28 cellular contexts compared by ENCODE assay signal in genomic region chr9:130351343-130351742, GRCh38.
"Had no signal": no experiment of that assay in that cellular context is flagged by ENCODE, and none has a peak within 500 bp of the region (broad histone marks: within the 10 kb centered on the region; RNA-seq: fewer than 3 reads in every experiment).

No MANE protein-coding gene starts in this region.

- H3K4me3 Mint-ChIP-seq: activated CD4-positive, alpha-beta T cell treated with anti-CD3 and anti-CD28 coated beads, Interleukin-2, amount 10 ng/mL, durations not matched to agents 24 days and 14 days; activated naive CD4-positive, alpha-beta T cell treated with anti-CD3 and anti-CD28 coated beads for 36 hours; activated naive CD8-positive, alpha-beta T cell; activated T-cell treated with anti-CD3 and anti-CD28 coated beads, Interleukin-2, amount 50 U/mL, for 4 hours; brain; T-helper 17 cell; WTC11 had no signal

- H3K27ac ChIP-seq: cardiac muscle cell had no signal

- H3K27me3 Mint-ChIP-seq: activated CD4-positive, alpha-beta T cell treated with anti-CD3 and anti-CD28 coated beads, Interleukin-2, amount 10 ng/mL, durations not matched to agents 24 days and 14 days; activated naive CD8-positive, alpha-beta T cell; T-helper 17 cell had no signal

- H3K27ac Mint-ChIP-seq: activated CD4-positive, alpha-beta T cell treated with anti-CD3 and anti-CD28 coated beads, Interleukin-2, amount 10 ng/mL, durations not matched to agents 24 days and 14 days; activated naive CD4-positive, alpha-beta T cell treated with anti-CD3 and anti-CD28 coated beads for 36 hours; activated naive CD8-positive, alpha-beta T cell; brain; T-helper 17 cell; WTC11 had no signal

- H3K4me3 ChIP-seq: cardiac muscle cell had no signal

- ATAC-seq: activated T-cell treated with anti-CD3 and anti-CD28 coated beads, Interleukin-2, amount 50 U/mL, for 4 hours; T-helper 17 cell; WTC11 had no signal

- H3K36me3 ChIP-seq: cardiac muscle cell had no signal

- DNase-seq: activated CD4-positive, alpha-beta T cell treated with anti-CD3 and anti-CD28 coated beads for 1 hour; activated CD4-positive, alpha-beta T cell treated with anti-CD3 and anti-CD28 coated beads, Interleukin-2, amount 10 ng/mL, durations not matched to agents 24 days and 14 days; activated CD4-positive, alpha-beta T cell treated with anti-CD3 and anti-CD28 coated beads, Interleukin-2, amount 50 U/mL, for 48 hours; activated CD8-positive, alpha-beta memory T cell treated with anti-CD3 and anti-CD28 coated beads for 24 hours; activated effector memory CD4-positive, alpha-beta T cell treated with anti-CD3 and anti-CD28 coated beads, Interleukin-2, amount 50 U/mL, for 16 hours; activated naive CD4-positive, alpha-beta T cell treated with anti-CD3 and anti-CD28 coated beads for 36 hours; activated T-cell treated with anti-CD3 and anti-CD28 coated beads, Interleukin-2, amount 50 U/mL, for 4 hours; amygdala; Kasumi-1; KBM-7; MV-4-11; NCI-H1092 treated with DMSO at 0.1 percent for 48 hours; NCI-H1417 treated with DMSO at 0.1 percent for 48 hours; NCI-H187; NCI-H2081; NCI-H510A treated with DMSO at 0.1 percent for 48 hours; NCI-H69; NK-92 treated with Interleukin-12 subunit alpha and Interleukin-12 subunit beta, amount 100 ng/mL, for 24 hours; OCI-M1; SIG-M5; T-helper 17 cell; T-helper 9 cell had no signal

- H3K9me3 Mint-ChIP-seq: activated CD4-positive, alpha-beta T cell treated with anti-CD3 and anti-CD28 coated beads, Interleukin-2, amount 10 ng/mL, durations not matched to agents 24 days and 14 days; activated naive CD4-positive, alpha-beta T cell treated with anti-CD3 and anti-CD28 coated beads for 36 hours; activated T-cell treated with anti-CD3 and anti-CD28 coated beads, Interleukin-2, amount 50 U/mL, for 4 hours; brain had no signal

- FAIRE-seq: astrocyte, RCC 7860 had no signal

- H3K36me3 Mint-ChIP-seq: activated naive CD8-positive, alpha-beta T cell; brain; WTC11 had no signal

- H3K27me3 ChIP-seq: cardiac muscle cell had no signal

- H3K4me1 Mint-ChIP-seq: activated CD4-positive, alpha-beta T cell treated with anti-CD3 and anti-CD28 coated beads, Interleukin-2, amount 10 ng/mL, durations not matched to agents 24 days and 14 days; brain; T-helper 17 cell; WTC11 had no signal
